13 cellular contexts compared by ENCODE assay signal in the genomic region with DNA sequence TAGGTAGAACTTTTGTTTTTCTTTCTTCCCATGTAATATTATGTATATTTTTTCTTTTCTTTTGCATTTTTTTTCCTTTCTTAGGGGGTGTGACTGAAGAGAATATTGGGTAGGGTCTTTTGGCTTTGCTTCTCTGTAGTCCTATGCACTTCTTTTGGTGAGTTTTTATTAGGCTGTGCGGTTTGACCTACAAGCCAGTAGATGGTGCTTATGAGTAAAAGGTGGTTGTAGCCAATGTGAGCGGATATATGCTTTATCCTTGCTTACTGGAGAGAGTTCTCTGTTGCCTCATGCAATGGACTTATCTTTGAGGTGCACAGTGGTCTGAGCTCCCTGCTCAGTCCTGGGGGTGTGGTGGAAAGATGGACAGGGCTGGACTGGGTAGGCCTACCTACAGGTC. TPM values are rescaled to one million over a fixed set of nuclear protein-coding genes. Genes with fewer than 3 reads are reported as not detected.
DNase-seq lines count a peak whose midpoint lies in the region; ATAC-seq and TF ChIP-seq lines count a peak whose summit lies in the region.
"Had no signal": no experiment of that assay in that cellular context is flagged by ENCODE, and none has a peak within 500 bp of the region (broad histone marks: within the 10 kb centered on the region; RNA-seq: fewer than 3 reads in every experiment).

No MANE protein-coding gene starts in this region.

- H3F3A ChIP-seq in GM23338 (replicated peaks; ENCODE audit: low read depth) (no peaks in the 10 kb centered on the region), PC-3 (ENCODE audit: low read length, unreplicated experiment) (no peaks in the 10 kb centered on the region)

- H3K9ac ChIP-seq in PC-3 (ENCODE audit: low read length), result no peak overlapping the region

- peaks cover 12% of the 10 kb centered on the region; the same call in 2 of the 3 replicates for H3K36me3 Mint-ChIP-seq in GM23338 (ENCODE audit: low read depth)
- H3K36me3 Mint-ChIP-seq in activated CD8-positive, alpha-beta memory T cell treated with anti-CD3 and anti-CD28 coated beads, Interleukin-2, amount 10 ng/mL, durations not matched to agents 7 days and 5 days, result no peaks in the 10 kb centered on the region
- H3K36me3 Mint-ChIP-seq: naive thymus-derived CD4-positive, alpha-beta T cell had no signal

- H3K79me2 ChIP-seq in GM23338 (replicated peaks; ENCODE audit: insufficient read depth) (no peaks in the 10 kb centered on the region), PC-3 (ENCODE audit: low read length) (no peaks in the 10 kb centered on the region)

- TF ChIP-seq CTCF in GM23338 (conservative IDR thresholded peaks at IDR 0.05; ENCODE audit: low read depth in 2 of 2) (peak; percentile 68 to 77), PC-3 (conservative IDR thresholded peaks at IDR 0.05; ENCODE audit: low read depth, low read length) (peak; percentile 65)

- H3K4me3 Mint-ChIP-seq in GM23338, result no peak overlapping the region
- no peak overlapping the region for H3K4me3 Mint-ChIP-seq in activated CD8-positive, alpha-beta memory T cell treated with anti-CD3 and anti-CD28 coated beads, Interleukin-2, amount 10 ng/mL, durations not matched to agents 7 days and 5 days
- H3K4me3 Mint-ChIP-seq: CD4-positive, alpha-beta T cell; naive thymus-derived CD4-positive, alpha-beta T cell had no signal

- no TSS peak for BruUV-seq in PC-3 (replicated peaks; lab: Mats Ljungman, UMichigan)

- no peak overlapping the region for H3K27ac ChIP-seq in GM23338 (ENCODE audit: low read depth)
- no peak overlapping the region for H3K27ac ChIP-seq in PC-3 (ENCODE audit: low read length)

- DNase-seq in AML-193 (lab: John Stamatoyannopoulos, UW) (peak; percentile 8 to 30), GM23338 (ENCODE audit: low spot score) (peak; percentile 63), PC-3 (peak; percentile 55), globus pallidus (ENCODE audit: low spot score) (peak; percentile 48), EL (no peak), HPDE6-E6E7 (ENCODE audit: extremely low spot score) (no peak), DMS 273 treated with DMSO at 0.1 percent for 48 hours (lab: John Stamatoyannopoulos, UW) (no peak)
- no peak for DNase-seq in activated CD8-positive, alpha-beta memory T cell treated with anti-CD3 and anti-CD28 coated beads, Interleukin-2, amount 10 ng/mL, durations not matched to agents 7 days and 5 days
- DNase-seq: activated effector memory CD4-positive, alpha-beta T cell treated with anti-CD3 and anti-CD28 coated beads, Interleukin-2, amount 50 U/mL, for 16 hours; CD4-positive, alpha-beta T cell; naive thymus-derived CD4-positive, alpha-beta T cell; NCI-H146 had no signal

- ATAC-seq in GM23338 (peak; percentile 74), PC-3 (0 out of 2 replicates have a peak, but pooled peaks have one; percentile 27)
- ATAC-seq in activated CD8-positive, alpha-beta memory T cell treated with anti-CD3 and anti-CD28 coated beads, Interleukin-2, amount 10 ng/mL, durations not matched to agents 7 days and 5 days, result no peak
- ATAC-seq: activated CD4-positive, CD25-positive, alpha-beta regulatory T cell treated with anti-CD3 and anti-CD28 coated beads, Interleukin-2, amount 50 U/mL, for 24 hours; naive thymus-derived CD4-positive, alpha-beta T cell had no signal

- peaks cover 2% of the 10 kb centered on the region for H3K27me3 Mint-ChIP-seq in GM23338 (ENCODE audit: insufficient read depth, low read depth, poor library complexity)
- no peaks in the 10 kb centered on the region for H3K27me3 Mint-ChIP-seq in activated CD8-positive, alpha-beta memory T cell treated with anti-CD3 and anti-CD28 coated beads, Interleukin-2, amount 10 ng/mL, durations not matched to agents 7 days and 5 days

- no peaks in the 10 kb centered on the region for H4K20me1 ChIP-seq in GM23338 (replicated peaks; ENCODE audit: insufficient read depth)
- H4K20me1 ChIP-seq in PC-3 (ENCODE audit: low read length), result no peaks in the 10 kb centered on the region

- peaks cover 12% of the 10 kb centered on the region; the same call in 2 of the 3 replicates for H3K9me3 Mint-ChIP-seq in GM23338
- no peaks in the 10 kb centered on the region for H3K9me3 Mint-ChIP-seq in activated CD8-positive, alpha-beta memory T cell treated with anti-CD3 and anti-CD28 coated beads, Interleukin-2, amount 10 ng/mL, durations not matched to agents 7 days and 5 days (ENCODE audit: low read depth)

- CTCF ChIA-PET in PC-3 (lab: Charles Lee), result interaction anchor here (0.7 kb wide), 1 partner anchor 127 kb away, joined by 3 read pairs; no protein-coding TSS in a partner anchor
- CTCF ChIA-PET in activated CD8-positive, alpha-beta memory T cell treated with anti-CD3 and anti-CD28 coated beads, Interleukin-2, amount 10 ng/mL, durations not matched to agents 7 days and 5 days (lab: Charles Lee), result no interaction called here

- H3K4me1 ChIP-seq in GM23338 (ENCODE audit: insufficient read depth) (peaks cover 15% of the 10 kb centered on the region), PC-3 (ENCODE audit: insufficient read depth, low read length) (no peaks in the 10 kb centered on the region)

- POLR2A ChIA-PET in PC-3 (lab: Charles Lee; ENCODE audit: unreplicated experiment), result no interaction called here

- H3K9me3 ChIP-seq in PC-3 (ENCODE audit: low read length), result no peaks in the 10 kb centered on the region

- no peak overlapping the region for H3K27ac Mint-ChIP-seq in GM23338
- no peak overlapping the region for H3K27ac Mint-ChIP-seq in activated CD8-positive, alpha-beta memory T cell treated with anti-CD3 and anti-CD28 coated beads, Interleukin-2, amount 10 ng/mL, durations not matched to agents 7 days and 5 days
- H3K27ac Mint-ChIP-seq: CD4-positive, alpha-beta T cell; naive thymus-derived CD4-positive, alpha-beta T cell had no signal

- H3K4me3 ChIP-seq in GM23338, result no peak overlapping the region
- H3K4me3 ChIP-seq in PC-3 (ENCODE audit: low read length), result no peak overlapping the region

- intact Hi-C loops in PC-3 (cut with micrococcal nuclease), result no loop called here

- H3K4me2 ChIP-seq in GM23338 (no peak overlapping the region), PC-3 (ENCODE audit: low read length) (no peak overlapping the region)

- peaks cover 16% of the 10 kb centered on the region for H3K4me1 Mint-ChIP-seq in GM23338
- peaks cover 6% of the 10 kb centered on the region for H3K4me1 Mint-ChIP-seq in activated CD8-positive, alpha-beta memory T cell treated with anti-CD3 and anti-CD28 coated beads, Interleukin-2, amount 10 ng/mL, durations not matched to agents 7 days and 5 days

- H2AFZ ChIP-seq in GM23338 (no peak overlapping the region), PC-3 (ENCODE audit: low read length) (no peak overlapping the region)

- H3K27me3 ChIP-seq in GM23338 (ENCODE audit: insufficient read depth), result no peaks in the 10 kb centered on the region
- H3K27me3 ChIP-seq in PC-3 (ENCODE audit: low read length), result no peaks in the 10 kb centered on the region

- H3K9me2 ChIP-seq in GM23338 (ENCODE audit: insufficient read depth) (no peaks in the 10 kb centered on the region), PC-3 (replicated peaks; ENCODE audit: low read length) (no peaks in the 10 kb centered on the region)

- H3K36me3 ChIP-seq in GM23338 (ENCODE audit: insufficient read depth) (no peaks in the 10 kb centered on the region), PC-3 (ENCODE audit: low read depth, low read length) (no peaks in the 10 kb centered on the region)

TF ChIP-seq in GM23338, 12 proteins besides CTCF, POLR2A, EP300 and RAD21 (continues in another document):
- no peak for TF ChIP-seq ZNF331 (CRISPR knock-in tag; IDR thresholded peaks at IDR 0.05; ENCODE audit: low read depth)

RNA-seq across cellular contexts. Expression of a gene that starts 52.7 kb away (rescaled TPM):
- 20.8 and 24.1 TPM in 2 replicates for total RNA-seq in GM23338 (2014; rRNA removed; shearing (Covaris generic))
- 4.9 and 5.7 TPM in 2 replicates for polyA plus RNA-seq in GM23338 (2016; fragmentation: Nextera tagmentation; extraction: Ambion mirVana)
- 17.2 and 19.0 TPM in 2 replicates for total RNA-seq in PC-3 (2014; rRNA removed)
- total RNA-seq in activated CD8-positive, alpha-beta memory T cell treated with anti-CD3 and anti-CD28 coated beads, Interleukin-2, amount 10 ng/mL, durations not matched to agents 7 days and 5 days, result under 1 TPM; 0.05 to 0.06 TPM

Comparison
In these comparisons a context has a peak if more than half of its experiments do, and no peak if none do; other contexts are left out.
1. DNase-seq: peak in AML-193 (2 of 2), GM23338 (single experiment), PC-3 (single experiment) and globus pallidus (single experiment); none in EL (single experiment), HPDE6-E6E7 (single experiment), DMS 273 treated with DMSO at 0.1 percent for 48 hours (single experiment) and activated CD8-positive, alpha-beta memory T cell treated with anti-CD3 and anti-CD28 coated beads, Interleukin-2, amount 10 ng/mL, durations not matched to agents 7 days and 5 days (single experiment).
2. RNA of a gene that starts 52.7 kb away (total RNA-seq): 20.8 to 24.1 TPM in GM23338 and 17.2 to 19.0 TPM in PC-3; 0.05 to 0.06 TPM in activated CD8-positive, alpha-beta memory T cell treated with anti-CD3 and anti-CD28 coated beads, Interleukin-2, amount 10 ng/mL, durations not matched to agents 7 days and 5 days; every median in the first group is over 10 times any median in the second.